Comparison of ENCODE assay signal across 15 cellular contexts in genomic region chr4:188299161-188299560, GRCh38.
"Had no signal": no experiment of that assay in that cellular context is flagged by ENCODE, and none has a peak within 500 bp of the region (broad histone marks: within the 10 kb centered on the region; RNA-seq: fewer than 3 reads in every experiment).

No MANE protein-coding gene starts in this region.

- DNase-seq: activated CD4-positive, CD25-positive, alpha-beta regulatory T cell treated with anti-CD3 and anti-CD28 coated beads, Interleukin-2, amount 50 U/mL, for 72 hours; activated naive CD4-positive, alpha-beta T cell; activated naive CD8-positive, alpha-beta T cell treated with anti-CD3 and anti-CD28 coated beads, Interleukin-2, amount 10 ng/mL, durations not matched to agents 7 days and 5 days; anterior cingulate cortex; brain microvascular endothelial cell; cerebellar nuclear complex; effector memory CD8-positive, alpha-beta T cell; left colon; midbrain; ovary; stimulated activated CD4-positive, alpha-beta T cell treated with anti-CD3 and anti-CD28 coated beads, Interleukin-2, amount 100 ng/mL, for 24 hours; thyroid gland had no signal

- ATAC-seq: effector memory CD8-positive, alpha-beta T cell; left colon; sciatic nerve had no signal

- H3K4me3 ChIP-seq: lung, neural progenitor cell, ovary, thyroid gland had no signal
